12 cellular contexts compared by ENCODE assay signal in the genomic region with DNA sequence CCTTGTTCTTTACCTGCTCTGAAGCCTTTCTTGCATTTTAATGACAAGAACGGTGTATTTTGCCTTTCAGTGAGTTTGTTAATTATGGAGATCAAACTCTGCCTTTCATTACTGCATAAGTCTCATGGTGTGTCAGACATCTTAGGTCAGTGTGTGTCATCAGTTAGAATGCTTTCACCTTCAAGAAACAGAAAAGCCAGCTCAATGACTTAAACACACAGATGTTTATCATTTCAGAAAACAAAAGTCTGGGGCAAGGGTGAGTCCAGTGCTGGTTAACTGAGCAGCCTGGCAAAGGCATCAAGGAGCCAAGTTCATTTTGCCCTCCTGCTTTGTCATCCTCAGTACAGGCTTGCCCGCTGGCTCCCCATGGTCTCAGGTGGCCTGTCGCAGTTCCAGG. TPM values are rescaled to one million over a fixed set of nuclear protein-coding genes. Genes with fewer than 3 reads are reported as not detected.
DNase-seq lines count a peak whose midpoint lies in the region; ATAC-seq and TF ChIP-seq lines count a peak whose summit lies in the region.
"Had no signal": no experiment of that assay in that cellular context is flagged by ENCODE, and none has a peak within 500 bp of the region (broad histone marks: within the 10 kb centered on the region; RNA-seq: fewer than 3 reads in every experiment).

No MANE protein-coding gene starts in this region.

- peak overlapping the region; percentile 14 for H3K27ac ChIP-seq in substantia nigra (ENCODE audit: low read depth, low read length, poor library complexity, severe bottlenecking)

- no peak for TF ChIP-seq CTCF in fibroblast of mammary gland (conservative IDR thresholded peaks at IDR 0.05; ENCODE audit: control insufficient read depth, insufficient read depth, low read depth, low read length)

- CTCF ChIA-PET in activated naive CD4-positive, alpha-beta T cell treated with anti-CD3 and anti-CD28 coated beads, Interleukin-2, amount 10 ng/mL, durations not matched to agents 7 days and 5 days (lab: Charles Lee) = interaction anchor here (2.9 kb wide), 2 partner anchors 8 to 56 kb away, joined by 12 to 19 read pairs; no protein-coding TSS in a partner anchor

- H3K4me3 ChIP-seq in fibroblast of mammary gland (ENCODE audit: control insufficient read depth, low read depth, low read length) = no peak overlapping the region
- H3K4me3 ChIP-seq: pancreas had no signal

- no peaks in the 10 kb centered on the region for H3K9me3 Mint-ChIP-seq in activated naive CD4-positive, alpha-beta T cell treated with anti-CD3 and anti-CD28 coated beads, Interleukin-2, amount 50 U/mL, for 72 hours
- no peaks in the 10 kb centered on the region for H3K9me3 Mint-ChIP-seq in activated naive CD4-positive, alpha-beta T cell treated with anti-CD3 and anti-CD28 coated beads, Interleukin-2, amount 10 ng/mL, durations not matched to agents 7 days and 5 days
- H3K9me3 Mint-ChIP-seq in T-helper 2 cell treated with Interferon-gamma antibody and Interleukin-4, amounts not matched to agents 5 μg/mL and 100 μg/mL, for 36 hours = no peaks in the 10 kb centered on the region

- no peak overlapping the region for H3K4me3 Mint-ChIP-seq in activated naive CD4-positive, alpha-beta T cell treated with anti-CD3 and anti-CD28 coated beads, Interleukin-2, amount 10 ng/mL, durations not matched to agents 7 days and 5 days
- H3K4me3 Mint-ChIP-seq in T-helper 2 cell treated with Interferon-gamma antibody and Interleukin-4, amounts not matched to agents 5 μg/mL and 100 μg/mL, for 36 hours = peak overlapping the region; percentile 30

- no peaks in the 10 kb centered on the region for H3K27me3 Mint-ChIP-seq in activated naive CD4-positive, alpha-beta T cell treated with anti-CD3 and anti-CD28 coated beads, Interleukin-2, amount 10 ng/mL, durations not matched to agents 7 days and 5 days
- no peaks in the 10 kb centered on the region for H3K27me3 Mint-ChIP-seq in T-helper 2 cell treated with Interferon-gamma antibody and Interleukin-4, amounts not matched to agents 5 μg/mL and 100 μg/mL, for 36 hours (ENCODE audit: low read depth)

- H3K27ac Mint-ChIP-seq in activated naive CD4-positive, alpha-beta T cell treated with anti-CD3 and anti-CD28 coated beads, Interleukin-2, amount 50 U/mL, for 72 hours = peak overlapping the region; percentile 26 to 92
- no peak overlapping the region for H3K27ac Mint-ChIP-seq in activated naive CD4-positive, alpha-beta T cell treated with anti-CD3 and anti-CD28 coated beads, Interleukin-2, amount 10 ng/mL, durations not matched to agents 7 days and 5 days
- H3K27ac Mint-ChIP-seq in T-helper 2 cell treated with Interferon-gamma antibody and Interleukin-4, amounts not matched to agents 5 μg/mL and 100 μg/mL, for 36 hours = peak overlapping the region; percentile 73

- no peaks in the 10 kb centered on the region for H3K36me3 Mint-ChIP-seq in activated naive CD4-positive, alpha-beta T cell treated with anti-CD3 and anti-CD28 coated beads, Interleukin-2, amount 50 U/mL, for 72 hours
- peaks cover 18% of the 10 kb centered on the region for H3K36me3 Mint-ChIP-seq in activated naive CD4-positive, alpha-beta T cell treated with anti-CD3 and anti-CD28 coated beads, Interleukin-2, amount 10 ng/mL, durations not matched to agents 7 days and 5 days
- H3K36me3 Mint-ChIP-seq in T-helper 2 cell treated with Interferon-gamma antibody and Interleukin-4, amounts not matched to agents 5 μg/mL and 100 μg/mL, for 36 hours (ENCODE audit: low read depth) = peaks cover 5% of the 10 kb centered on the region

- peaks cover 66% of the 10 kb centered on the region for H3K4me1 Mint-ChIP-seq in activated naive CD4-positive, alpha-beta T cell treated with anti-CD3 and anti-CD28 coated beads, Interleukin-2, amount 10 ng/mL, durations not matched to agents 7 days and 5 days
- H3K4me1 Mint-ChIP-seq in T-helper 2 cell treated with Interferon-gamma antibody and Interleukin-4, amounts not matched to agents 5 μg/mL and 100 μg/mL, for 36 hours (ENCODE audit: low read depth) = peaks cover 61% of the 10 kb centered on the region

- no peak for DNase-seq in activated naive CD4-positive, alpha-beta T cell treated with anti-CD3 and anti-CD28 coated beads, Interleukin-2, amount 50 U/mL, for 72 hours (ENCODE audit: low spot score in 2 of 2)
- no peak for DNase-seq in activated naive CD4-positive, alpha-beta T cell treated with anti-CD3 and anti-CD28 coated beads, Interleukin-2, amount 10 ng/mL, durations not matched to agents 7 days and 5 days
- DNase-seq in T-helper 2 cell treated with Interferon-gamma antibody and Interleukin-4, amounts not matched to agents 5 μg/mL and 100 μg/mL, for 36 hours (ENCODE audit: low spot score) = no peak
- DNase-seq in fibroblast of mammary gland (ENCODE audit: low read depth) = peak; percentile 88
- DNase-seq in substantia nigra (lab: John Stamatoyannopoulos, UW) = no peak
- no peak for DNase-seq in SK-N-DZ (ENCODE audit: low spot score)
- DNase-seq: C1 segment of cervical spinal cord; effector CD4-positive, alpha-beta T cell; NCI-H510A had no signal

- peak; percentile 25 for ATAC-seq in activated naive CD4-positive, alpha-beta T cell treated with anti-CD3 and anti-CD28 coated beads, Interleukin-2, amount 50 U/mL, for 72 hours
- ATAC-seq in HG03196 (IDR thresholded peaks at IDR 0.05; ENCODE audit: unreplicated experiment) (no peak), GM19463 (IDR thresholded peaks at IDR 0.05; ENCODE audit: unreplicated experiment) (no peak)

RNA-seq across cellular contexts. Expression of gene PACS1, which starts 54.5 kb away (rescaled TPM):
- 100 to 1,000 TPM; 124 TPM for total RNA-seq in activated naive CD4-positive, alpha-beta T cell treated with anti-CD3 and anti-CD28 coated beads, Interleukin-2, amount 50 U/mL, for 72 hours
- polyA plus RNA-seq in SK-N-DZ (2014; cell fraction: cytosol; rRNA removed) = 5.9 and 6.4 TPM in 2 replicates
- 3.2 and 7.8 TPM in 2 replicates for polyA plus RNA-seq in SK-N-DZ (2014; cell fraction: nucleus; rRNA removed)

Comparison
In these comparisons a context has a peak if more than half of its experiments do, and no peak if none do; other contexts are left out.
1. ATAC-seq: peak in activated naive CD4-positive, alpha-beta T cell treated with anti-CD3 and anti-CD28 coated beads, Interleukin-2, amount 50 U/mL, for 72 hours (2 of 2); none in HG03196 (single experiment) and GM19463 (single experiment).